In the genomic region with DNA sequence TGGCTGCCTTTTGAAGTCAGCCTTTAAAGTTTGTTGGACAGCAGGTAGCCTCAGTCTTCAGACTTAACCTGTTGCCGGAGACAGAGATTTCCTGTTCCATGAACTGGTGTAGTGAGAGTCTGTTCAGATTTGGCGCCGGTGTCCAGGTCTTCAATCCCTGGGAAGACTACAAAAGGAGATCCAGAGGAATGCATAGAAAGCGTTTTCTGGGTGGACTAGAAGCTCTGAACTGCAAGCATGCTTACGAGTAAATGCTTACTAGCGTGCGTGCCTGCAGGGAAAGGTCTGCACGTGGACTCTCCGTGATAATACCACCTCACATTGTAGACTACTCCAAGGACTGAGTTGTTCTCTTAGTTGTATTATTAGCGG, we compare ENCODE assay signal across 1 cellular context.
TF ChIP-seq lines count a peak whose summit lies in the region.

No MANE protein-coding gene starts in this region.

TF ChIP-seq in IMR-90, 13 proteins besides CTCF, POLR2A, EP300 and RAD21 (continued from another document):
- no peak for TF ChIP-seq CHD1 (IDR thresholded peaks at IDR 0.05; ENCODE audit: low read depth, low read length)
- no peak for TF ChIP-seq SMC3 (IDR thresholded peaks at IDR 0.05; ENCODE audit: low read depth, low read length)
- TF ChIP-seq, protein P1, sequence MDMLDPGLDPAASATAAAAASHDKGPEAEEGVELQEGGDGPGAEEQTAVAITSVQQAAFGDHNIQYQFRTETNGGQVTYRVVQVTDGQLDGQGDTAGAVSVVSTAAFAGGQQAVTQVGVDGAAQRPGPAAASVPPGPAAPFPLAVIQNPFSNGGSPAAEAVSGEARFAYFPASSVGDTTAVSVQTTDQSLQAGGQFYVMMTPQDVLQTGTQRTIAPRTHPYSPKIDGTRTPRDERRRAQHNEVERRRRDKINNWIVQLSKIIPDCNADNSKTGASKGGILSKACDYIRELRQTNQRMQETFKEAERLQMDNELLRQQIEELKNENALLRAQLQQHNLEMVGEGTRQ (IDR thresholded peaks at IDR 0.05; ENCODE audit: low read depth, low read length): no peak
- TF ChIP-seq CEBPB (IDR thresholded peaks at IDR 0.05; ENCODE audit: low read depth, low read length): no peak
- no peak for TF ChIP-seq NFE2L2 (IDR thresholded peaks at IDR 0.05; ENCODE audit: low read depth, low read length)
- no peak for TF ChIP-seq RCOR1 (IDR thresholded peaks at IDR 0.05; ENCODE audit: insufficient replicate concordance, low read length)
- TF ChIP-seq, protein P2, sequence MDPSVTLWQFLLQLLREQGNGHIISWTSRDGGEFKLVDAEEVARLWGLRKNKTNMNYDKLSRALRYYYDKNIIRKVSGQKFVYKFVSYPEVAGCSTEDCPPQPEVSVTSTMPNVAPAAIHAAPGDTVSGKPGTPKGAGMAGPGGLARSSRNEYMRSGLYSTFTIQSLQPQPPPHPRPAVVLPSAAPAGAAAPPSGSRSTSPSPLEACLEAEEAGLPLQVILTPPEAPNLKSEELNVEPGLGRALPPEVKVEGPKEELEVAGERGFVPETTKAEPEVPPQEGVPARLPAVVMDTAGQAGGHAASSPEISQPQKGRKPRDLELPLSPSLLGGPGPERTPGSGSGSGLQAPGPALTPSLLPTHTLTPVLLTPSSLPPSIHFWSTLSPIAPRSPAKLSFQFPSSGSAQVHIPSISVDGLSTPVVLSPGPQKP (IDR thresholded peaks at IDR 0.05; ENCODE audit: borderline replicate concordance, low read depth, low read length): no peak
